Comparison of ENCODE assay signal across 1 cellular context in the genomic region with DNA sequence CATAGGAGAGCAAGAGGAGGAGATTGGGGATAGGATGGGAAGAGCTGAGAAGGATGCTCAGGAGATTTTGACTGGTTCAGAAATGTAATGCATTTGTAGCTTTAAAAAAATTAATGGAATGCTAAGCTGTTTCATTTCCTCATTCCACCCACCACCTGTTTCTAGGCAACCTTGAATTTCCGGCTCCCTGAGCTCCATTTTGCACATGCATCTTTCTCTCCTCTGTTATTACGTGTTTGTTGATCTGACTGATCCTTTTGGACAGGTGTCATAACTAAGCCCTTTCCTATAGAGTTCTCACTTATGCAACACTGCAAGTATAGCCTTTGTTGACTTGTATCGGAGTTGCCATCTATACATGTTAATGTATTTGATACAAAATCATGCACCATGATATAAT.
TF ChIP-seq lines count a peak whose summit lies in the region.

No MANE protein-coding gene starts in this region.

TF ChIP-seq in GM23338, 12 proteins besides CTCF, POLR2A, EP300 and RAD21 (continued from another document):
- TF ChIP-seq ZNF331 (CRISPR knock-in tag; IDR thresholded peaks at IDR 0.05; ENCODE audit: low read depth), result no peak
- TF ChIP-seq ZNF114 (CRISPR knock-in tag; IDR thresholded peaks at IDR 0.05), result no peak
- no peak for TF ChIP-seq EZH2phosphoT487 (IDR thresholded peaks at IDR 0.05; ENCODE audit: unreplicated experiment)
